8 cellular contexts compared by ENCODE assay signal in genomic region chr1:146478125-146478720, GRCh38.
DNase-seq lines count a peak whose midpoint lies in the region; ATAC-seq and TF ChIP-seq lines count a peak whose summit lies in the region.
"Not testable (repeated sequence)": the region's sequence is repeated elsewhere in the genome, so short reads cannot be mapped to it uniquely, and the experiment has no call there.

No MANE protein-coding gene starts in this region.

- peak overlapping the region in 2 of 9 donors; percentile 9 to 15 for H3K27ac Mint-ChIP-seq in naive thymus-derived CD4-positive, alpha-beta T cell

- not testable (repeated sequence) for H3K36me3 Mint-ChIP-seq in naive thymus-derived CD4-positive, alpha-beta T cell

- not testable (repeated sequence) for H3K4me1 ChIP-seq in naive thymus-derived CD4-positive, alpha-beta T cell (ENCODE audit: control insufficient read depth in 2 of 2, insufficient read depth in 2 of 2, low read length in 2 of 2); tibial artery

- ATAC-seq in naive thymus-derived CD4-positive, alpha-beta T cell, result peak; percentile 67

- not testable (repeated sequence) for H3K4me1 Mint-ChIP-seq in naive thymus-derived CD4-positive, alpha-beta T cell

- not testable (repeated sequence) for H3K9me3 Mint-ChIP-seq in naive thymus-derived CD4-positive, alpha-beta T cell

- peak; percentile 29 for DNase-seq in Caki2 (ENCODE audit: low read depth)
- DNase-seq in HT-29 (ENCODE audit: low spot score), result peak; percentile 26
- peak; percentile 38 for DNase-seq in NCI-H526 treated with DMSO at 0.1 percent for 48 hours (lab: John Stamatoyannopoulos, UW)
- peak; percentile 81 for DNase-seq in WERI-Rb-1
- DNase-seq in astrocyte of the spinal cord (ENCODE audit: low read depth, low spot score), result peak; percentile 3
- peak in 39 of 42 donors; percentile 6 to 78 (median 33) for DNase-seq in head of caudate nucleus
- peak in 7 of 9 donors; percentile 2 to 39 (median 19) for DNase-seq in naive thymus-derived CD4-positive, alpha-beta T cell
- DNase-seq in tibial artery, result not testable (repeated sequence)

- H3K27me3 Mint-ChIP-seq in naive thymus-derived CD4-positive, alpha-beta T cell, result not testable (repeated sequence)

- not testable (repeated sequence) for H3K9me3 ChIP-seq in WERI-Rb-1 (ENCODE audit: severe bottlenecking); naive thymus-derived CD4-positive, alpha-beta T cell (ENCODE audit: control insufficient read depth in 2 of 3, low read length in 3 of 3); tibial artery

- POLR2A ChIA-PET in naive thymus-derived CD4-positive, alpha-beta T cell (lab: Charles Lee), result not testable (repeated sequence)

- intact Hi-C loops in head of caudate nucleus (cut with DNase I); naive thymus-derived CD4-positive, alpha-beta T cell (cut with micrococcal nuclease); tibial artery (cut with DNase I; ENCODE audit: low total_unique reads): not testable (repeated sequence)

- H3K27me3 ChIP-seq in WERI-Rb-1 (ENCODE audit: insufficient read depth, low read depth, severe bottlenecking); naive thymus-derived CD4-positive, alpha-beta T cell (ENCODE audit: control insufficient read depth in 2 of 2, insufficient read depth in 2 of 2, low read length in 2 of 2); tibial artery: not testable (repeated sequence)

- H3K4me3 Mint-ChIP-seq in naive thymus-derived CD4-positive, alpha-beta T cell, result not testable (repeated sequence)

- TF ChIP-seq CTCF in WERI-Rb-1 (IDR thresholded peaks at IDR 0.05; ENCODE audit: low read depth, low read length) (peak; percentile 80), astrocyte of the spinal cord (IDR thresholded peaks at IDR 0.05; ENCODE audit: low read depth, low read length) (peak; percentile 65), tibial artery (IDR thresholded peaks at IDR 0.05) (peak; percentile 38 to 44)

- in situ Hi-C loops in Caki2 (cut with HindIII; ENCODE audit: low pct_unique_long_range_greater_than_20kb, low sequenced_read_pairs); astrocyte of the spinal cord (cut with HindIII; ENCODE audit: low sequenced_read_pairs): not testable (repeated sequence)

- not testable (repeated sequence) for H3K4me3 ChIP-seq in WERI-Rb-1 (ENCODE audit: low read depth, low read length); astrocyte of the spinal cord (ENCODE audit: low read depth, low read length); naive thymus-derived CD4-positive, alpha-beta T cell (ENCODE audit: low read length); tibial artery

- CTCF ChIA-PET in naive thymus-derived CD4-positive, alpha-beta T cell (lab: Charles Lee), result not testable (repeated sequence)

- H3K27ac ChIP-seq in WERI-Rb-1; naive thymus-derived CD4-positive, alpha-beta T cell (ENCODE audit: low read depth, low read length); tibial artery: not testable (repeated sequence)

- H3K36me3 ChIP-seq in WERI-Rb-1; naive thymus-derived CD4-positive, alpha-beta T cell (ENCODE audit: control insufficient read depth in 2 of 3, insufficient read depth in 3 of 3, low read length in 3 of 3); tibial artery: not testable (repeated sequence)
